In the genomic region with DNA sequence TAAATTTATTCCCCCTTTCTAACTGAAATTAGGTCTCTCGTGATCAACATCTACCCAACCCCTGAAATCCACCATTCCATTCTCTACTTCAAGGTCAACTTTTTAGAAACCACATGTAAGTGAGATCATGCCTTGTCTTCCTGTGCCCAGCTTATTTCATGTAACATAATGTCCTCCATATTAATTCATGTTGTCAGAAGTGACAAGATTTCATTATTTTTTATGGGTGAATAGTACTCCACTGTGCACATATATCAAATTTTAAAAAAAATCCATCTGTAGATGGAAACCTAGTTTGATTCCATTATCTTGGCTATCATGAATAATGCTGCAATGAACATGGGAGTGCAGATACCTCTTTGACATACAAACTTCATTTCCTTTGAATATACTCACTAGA, we compare ENCODE assay signal across 11 cellular contexts. TPM values are rescaled to one million over a fixed set of nuclear protein-coding genes. Genes with fewer than 3 reads are reported as not detected.
DNase-seq lines count a peak whose midpoint lies in the region; ATAC-seq and TF ChIP-seq lines count a peak whose summit lies in the region.
"Had no signal": no experiment of that assay in that cellular context is flagged by ENCODE, and none has a peak within 500 bp of the region (broad histone marks: within the 10 kb centered on the region; RNA-seq: fewer than 3 reads in every experiment).

No MANE protein-coding gene starts in this region.

- peaks cover 0 to 31% (median 15%) of the 10 kb centered on the region in 3 experiments for H3K36me3 ChIP-seq in naive thymus-derived CD4-positive, alpha-beta T cell (ENCODE audit: control insufficient read depth in 2 of 3, insufficient read depth in 3 of 3, low read length in 3 of 3)

- BruUV-seq in Calu3 (replicated peaks; lab: Mats Ljungman, UMichigan), result no TSS peak

- peaks cover 9% of the 10 kb centered on the region for H3K4me1 Mint-ChIP-seq in Calu3 (ENCODE audit: low read depth, unreplicated experiment)
- peaks cover 21 to 32% (median 25%) of the 10 kb centered on the region in 3 donors for H3K4me1 Mint-ChIP-seq in IgD-negative memory B cell
- peaks cover 43% of the 10 kb centered on the region for H3K4me1 Mint-ChIP-seq in activated naive CD8-positive, alpha-beta T cell treated with anti-CD3 and anti-CD28 coated beads, Interleukin-2, amount 50 U/mL, for 24 hours
- peaks cover 16 to 47% (median 37%) of the 10 kb centered on the region in 7 donors for H3K4me1 Mint-ChIP-seq in naive thymus-derived CD4-positive, alpha-beta T cell

- TF ChIP-seq POLR2A in lower leg skin (IDR thresholded peaks at IDR 0.05), result no peak

- POLR2A ChIA-PET in naive thymus-derived CD4-positive, alpha-beta T cell (lab: Charles Lee), result no interaction called here

- CTCF ChIA-PET in Calu3 (lab: Charles Lee), result no interaction called here
- CTCF ChIA-PET in naive thymus-derived CD4-positive, alpha-beta T cell (lab: Charles Lee), result no interaction called here

- H3K4me3 Mint-ChIP-seq in Calu3 (ENCODE audit: low read depth, unreplicated experiment), result peak overlapping the region; percentile 94
- H3K4me3 Mint-ChIP-seq in IgD-negative memory B cell, result peak overlapping the region in 3 of 4 donors; percentile 6 to 100 (median 99)
- peak overlapping the region; percentile 93 for H3K4me3 Mint-ChIP-seq in activated naive CD8-positive, alpha-beta T cell treated with anti-CD3 and anti-CD28 coated beads, Interleukin-2, amount 50 U/mL, for 24 hours
- peak overlapping the region; percentile 92 to 99 (median 98) for H3K4me3 Mint-ChIP-seq in naive thymus-derived CD4-positive, alpha-beta T cell

- no peaks in the 10 kb centered on the region for H3K27me3 ChIP-seq in naive thymus-derived CD4-positive, alpha-beta T cell (ENCODE audit: control insufficient read depth in 2 of 2, insufficient read depth in 2 of 2, low read length in 2 of 2)
- H3K27me3 ChIP-seq: adrenal gland had no signal

- H3K4me3 ChIP-seq in naive thymus-derived CD4-positive, alpha-beta T cell (ENCODE audit: low read length), result no peak overlapping the region
- no peak overlapping the region for H3K4me3 ChIP-seq in lower leg skin (ENCODE audit: low read depth, poor library complexity, severe bottlenecking)

- peak overlapping the region; percentile 89 for H3K27ac ChIP-seq in naive thymus-derived CD4-positive, alpha-beta T cell (ENCODE audit: low read depth, low read length)
- H3K27ac ChIP-seq: adrenal gland had no signal

- DNase-seq in Calu3 (no peak), NCI-H446 (lab: John Stamatoyannopoulos, UW) (no peak), lower leg skin (ENCODE audit: low spot score in 2 of 2) (no peak), HT-29 (ENCODE audit: low spot score) (no peak)
- DNase-seq in activated naive CD8-positive, alpha-beta T cell treated with anti-CD3 and anti-CD28 coated beads, Interleukin-2, amount 50 U/mL, for 24 hours, result no peak
- DNase-seq in naive thymus-derived CD4-positive, alpha-beta T cell, result no peak
- DNase-seq: stimulated activated naive CD4-positive, alpha-beta T cell treated with Interleukin-2 at 50 U/mL for 16 hours; T-helper 9 cell had no signal

- WGBS in lower leg skin, 2 donors, result 94 to 100% methylated on average over 1 of the region's 1 CpG

- H3K27me3 Mint-ChIP-seq in Calu3 (ENCODE audit: unreplicated experiment) (no peaks in the 10 kb centered on the region), IgD-negative memory B cell (peaks cover 4% of the 10 kb centered on the region)
- peaks cover 4% of the 10 kb centered on the region for H3K27me3 Mint-ChIP-seq in activated naive CD8-positive, alpha-beta T cell treated with anti-CD3 and anti-CD28 coated beads, Interleukin-2, amount 50 U/mL, for 24 hours
- peaks cover 0 to 7% (median 6%) of the 10 kb centered on the region in 5 donors for H3K27me3 Mint-ChIP-seq in naive thymus-derived CD4-positive, alpha-beta T cell

- peaks cover 0 to 3% of the 10 kb centered on the region in 2 donors for H3K4me1 ChIP-seq in naive thymus-derived CD4-positive, alpha-beta T cell (ENCODE audit: control insufficient read depth in 2 of 2, insufficient read depth in 2 of 2, low read length in 2 of 2)

- intact Hi-C loops in Calu3 (cut with micrococcal nuclease; ENCODE audit: unreplicated experiment), result loop anchor here (10.0 kb wide), 1 partner anchor 733 kb away; no protein-coding TSS in a partner anchor
- intact Hi-C loops in naive thymus-derived CD4-positive, alpha-beta T cell (cut with micrococcal nuclease), result loop anchor here in 1 of 2 donors (2.0 kb wide), 1 partner anchor 129 kb away; no protein-coding TSS in a partner anchor
- intact Hi-C loops in lower leg skin (cut with DNase I; ENCODE audit: low total_unique reads), result loop anchor here (10.0 kb wide), 1 partner anchor 453 kb away; no protein-coding TSS in a partner anchor

- TF ChIP-seq CTCF in Calu3 (IDR thresholded peaks at IDR 0.05; ENCODE audit: unreplicated experiment) (no peak), lower leg skin (IDR thresholded peaks at IDR 0.05) (no peak)

- H3K9me3 Mint-ChIP-seq in Calu3 (ENCODE audit: low read depth, unreplicated experiment) (no peaks in the 10 kb centered on the region), IgD-negative memory B cell (no peaks in the 10 kb centered on the region)
- no peaks in the 10 kb centered on the region for H3K9me3 Mint-ChIP-seq in activated naive CD8-positive, alpha-beta T cell treated with anti-CD3 and anti-CD28 coated beads, Interleukin-2, amount 50 U/mL, for 24 hours
- H3K9me3 Mint-ChIP-seq in naive thymus-derived CD4-positive, alpha-beta T cell, result no peaks in the 10 kb centered on the region

- ATAC-seq in activated naive CD8-positive, alpha-beta T cell treated with anti-CD3 and anti-CD28 coated beads, Interleukin-2, amount 50 U/mL, for 24 hours, result no peak
- ATAC-seq in naive thymus-derived CD4-positive, alpha-beta T cell, result no peak
- ATAC-seq in HG03175 (IDR thresholded peaks at IDR 0.05; ENCODE audit: unreplicated experiment), result no peak

- no peaks in the 10 kb centered on the region for H3K9me3 ChIP-seq in naive thymus-derived CD4-positive, alpha-beta T cell (ENCODE audit: control insufficient read depth in 2 of 3, low read length in 3 of 3)
- H3K9me3 ChIP-seq: adrenal gland had no signal

- peaks cover 30% of the 10 kb centered on the region for H3K36me3 Mint-ChIP-seq in Calu3 (ENCODE audit: insufficient read depth, unreplicated experiment)
- H3K36me3 Mint-ChIP-seq in IgD-negative memory B cell, result peaks cover 10% of the 10 kb centered on the region
- H3K36me3 Mint-ChIP-seq in activated naive CD8-positive, alpha-beta T cell treated with anti-CD3 and anti-CD28 coated beads, Interleukin-2, amount 50 U/mL, for 24 hours (ENCODE audit: low read depth), result peaks cover 49% of the 10 kb centered on the region
- peaks cover 19 to 33% (median 32%) of the 10 kb centered on the region in 5 donors for H3K36me3 Mint-ChIP-seq in naive thymus-derived CD4-positive, alpha-beta T cell

- peak overlapping the region; percentile 33 for H3K27ac Mint-ChIP-seq in Calu3 (ENCODE audit: unreplicated experiment)
- no peak overlapping the region for H3K27ac Mint-ChIP-seq in IgD-negative memory B cell
- H3K27ac Mint-ChIP-seq in activated naive CD8-positive, alpha-beta T cell treated with anti-CD3 and anti-CD28 coated beads, Interleukin-2, amount 50 U/mL, for 24 hours, result peak overlapping the region; percentile 99
- peak overlapping the region; percentile 25 to 99 (median 98) for H3K27ac Mint-ChIP-seq in naive thymus-derived CD4-positive, alpha-beta T cell

RNA-seq across cellular contexts. Expression of gene PPID, which starts 1.5 kb away (rescaled TPM):
- total RNA-seq in Calu3 (2022) (32.4 and 34.4 TPM in 2 replicates), lower leg skin (10 to 100 TPM; 10.6 to 24.1 (median 17.9) TPM)
- 45.6 TPM for polyA plus RNA-seq in IgD-negative memory B cell
- total RNA-seq in naive thymus-derived CD4-positive, alpha-beta T cell, result 10 to 100 TPM; 13.4 to 46.1 (median 26.5) TPM
- 10 to 100 TPM; 47.0 to 52.0 TPM for polyA plus RNA-seq in naive thymus-derived CD4-positive, alpha-beta T cell
- total RNA-seq in HT-29 (2014; rRNA removed; shearing (Covaris generic)), result 10.5 and 10.6 TPM in 2 replicates

RNA-seq across cellular contexts. Expression of gene FNIP2, which starts 47.1 kb away (rescaled TPM):
- total RNA-seq in Calu3 (2022) (35.3 and 38.7 TPM in 2 replicates), lower leg skin (10 to 100 TPM; 20.5 to 47.5 (median 38.8) TPM)
- polyA plus RNA-seq in IgD-negative memory B cell, result 0.06 TPM
- 10 to 100 TPM in 4 of 5 experiments, 1 to 10 TPM in 1; 9.8 to 19.5 (median 11.5) TPM for total RNA-seq in naive thymus-derived CD4-positive, alpha-beta T cell
- 1 to 10 TPM; 2.3 to 3.9 TPM for polyA plus RNA-seq in naive thymus-derived CD4-positive, alpha-beta T cell
- 13.4 and 15.1 TPM in 2 replicates for total RNA-seq in HT-29 (2014; rRNA removed; shearing (Covaris generic))

RNA-seq across cellular contexts. Expression of gene ETFDH, which starts 49.6 kb away (rescaled TPM):
- 8.4 and 13.8 TPM in 2 replicates for total RNA-seq in Calu3 (2022)
- 4.2 TPM for polyA plus RNA-seq in IgD-negative memory B cell
- 10 to 100 TPM; 12.5 to 25.8 (median 17.5) TPM for total RNA-seq in naive thymus-derived CD4-positive, alpha-beta T cell
- 1 to 10 TPM; 6.5 to 8.7 TPM for polyA plus RNA-seq in naive thymus-derived CD4-positive, alpha-beta T cell
- 100 to 1,000 TPM in 1 of 4 donors, 10 to 100 TPM in 3; 34.6 to 118 (median 58.4) TPM for total RNA-seq in lower leg skin
- total RNA-seq in HT-29 (2014; rRNA removed; shearing (Covaris generic)), result 4.8 and 5.3 TPM in 2 replicates

RNA-seq across cellular contexts. Expression of gene C4orf46, which starts 50.0 kb away (rescaled TPM):
- total RNA-seq in Calu3 (2022) (9.6 and 10.1 TPM in 2 replicates), lower leg skin (1 to 10 TPM; 1.1 to 3.1 (median 1.5) TPM)
- 2.9 TPM for polyA plus RNA-seq in IgD-negative memory B cell
- total RNA-seq in naive thymus-derived CD4-positive, alpha-beta T cell, result 10 to 100 TPM in 1 of 5 experiments, 1 to 10 TPM in 4; 3.9 to 15.4 (median 4.7) TPM
- 1 to 10 TPM; 1.8 to 3.2 TPM for polyA plus RNA-seq in naive thymus-derived CD4-positive, alpha-beta T cell
- total RNA-seq in HT-29 (2014; rRNA removed; shearing (Covaris generic)), result 2.3 and 3.3 TPM in 2 replicates

Comparison
In these comparisons a context has a peak if more than half of its experiments do, and no peak if none do; other contexts are left out.
1. H3K27ac Mint-ChIP-seq: peak in Calu3 (single experiment), activated naive CD8-positive, alpha-beta T cell treated with anti-CD3 and anti-CD28 coated beads, Interleukin-2, amount 50 U/mL, for 24 hours (single experiment) and naive thymus-derived CD4-positive, alpha-beta T cell (9 of 9); none in IgD-negative memory B cell (0 of 3).
2. Peak in every context shown above with its lines, with median percentiles within 50 percentile points of each other: H3K4me3 Mint-ChIP-seq.